Comparison of ENCODE assay signal across 25 cellular contexts in the genomic region with DNA sequence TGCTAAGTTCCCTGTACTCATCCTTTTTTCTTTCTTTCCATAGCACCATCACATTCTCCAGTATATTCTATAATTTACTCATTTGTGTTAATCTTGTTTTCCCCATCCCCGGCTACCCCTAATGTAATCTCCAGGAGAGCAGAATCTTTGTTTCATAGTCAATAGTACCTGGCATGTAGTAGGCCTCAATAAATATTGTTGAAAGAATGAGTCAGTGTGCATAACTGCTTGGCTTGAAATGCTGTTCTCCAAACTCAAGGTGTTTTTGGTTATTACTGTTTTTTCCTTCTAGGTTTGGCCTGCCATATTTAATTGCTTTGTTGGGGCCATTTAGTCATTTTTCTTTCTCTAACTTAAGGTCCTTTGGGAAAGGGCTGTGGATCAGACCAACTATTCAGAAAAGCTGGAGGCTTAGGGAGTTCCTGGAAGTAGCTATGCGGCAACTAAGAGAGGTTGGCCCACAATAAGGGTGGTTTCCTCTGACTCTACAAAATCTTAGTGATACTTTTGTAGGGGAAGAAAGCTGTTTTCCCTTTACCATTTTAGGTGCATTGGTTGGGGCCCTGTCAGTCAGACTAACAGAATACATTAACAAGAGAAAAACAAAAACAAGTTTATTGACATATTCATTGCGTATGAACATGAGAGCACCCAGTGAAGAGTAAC. TPM values are rescaled to one million over a fixed set of nuclear protein-coding genes. Genes with fewer than 3 reads are reported as not detected.
A peak's percentile ranks its signal among the peaks of the same experiment; 100 is the strongest.
DNase-seq lines count a peak whose midpoint lies in the region; ATAC-seq lines count a peak whose summit lies in the region.
"Had no signal": no experiment of that assay in that cellular context is flagged by ENCODE, and none has a peak within 500 bp of the region (broad histone marks: within the 10 kb centered on the region; RNA-seq: fewer than 3 reads in every experiment).

No MANE protein-coding gene starts in this region.

- H3K4me1 Mint-ChIP-seq in activated T-cell treated with anti-CD3 and anti-CD28 coated beads, Interleukin-2, amount 50 U/mL, for 24 hours (ENCODE audit: low read depth) = peaks cover 37% of the 10 kb centered on the region
- peaks cover 50% of the 10 kb centered on the region for H3K4me1 Mint-ChIP-seq in activated CD4-positive, alpha-beta memory T cell treated with anti-CD3 and anti-CD28 coated beads, Interleukin-2, amount 10 ng/mL, durations not matched to agents 7 days and 5 days
- H3K4me1 Mint-ChIP-seq in immature natural killer cell = peaks cover 83 to 92% of the 10 kb centered on the region in 2 donors
- H3K4me1 Mint-ChIP-seq in stimulated activated effector memory CD8-positive, alpha-beta T cell treated with anti-CD3 and anti-CD28 coated beads, Interleukin-12 subunit alpha, Interleukin-12 subunit beta, amount 100 ng/mL, for 72 hours = peaks cover 80% of the 10 kb centered on the region

- intact Hi-C loops in Right ventricle myocardium superior (cut with DNase I) = no loop called here

- H3K36me3 Mint-ChIP-seq in activated T-cell treated with anti-CD3 and anti-CD28 coated beads, Interleukin-2, amount 50 U/mL, for 24 hours (ENCODE audit: low read depth) = peaks cover 32% of the 10 kb centered on the region
- peaks cover 50% of the 10 kb centered on the region for H3K36me3 Mint-ChIP-seq in activated CD4-positive, alpha-beta memory T cell treated with anti-CD3 and anti-CD28 coated beads, Interleukin-2, amount 10 ng/mL, durations not matched to agents 7 days and 5 days (ENCODE audit: low read depth)
- peaks cover 3 to 6% (median 3%) of the 10 kb centered on the region in 3 donors for H3K36me3 Mint-ChIP-seq in immature natural killer cell
- H3K36me3 Mint-ChIP-seq in stimulated activated effector memory CD8-positive, alpha-beta T cell treated with anti-CD3 and anti-CD28 coated beads, Interleukin-12 subunit alpha, Interleukin-12 subunit beta, amount 100 ng/mL, for 72 hours = peaks cover 45% of the 10 kb centered on the region

- H3K9me3 Mint-ChIP-seq in activated T-cell treated with anti-CD3 and anti-CD28 coated beads, Interleukin-2, amount 50 U/mL, for 24 hours = no peaks in the 10 kb centered on the region
- no peaks in the 10 kb centered on the region for H3K9me3 Mint-ChIP-seq in activated CD4-positive, alpha-beta memory T cell treated with anti-CD3 and anti-CD28 coated beads, Interleukin-2, amount 10 ng/mL, durations not matched to agents 7 days and 5 days
- no peaks in the 10 kb centered on the region for H3K9me3 Mint-ChIP-seq in immature natural killer cell
- no peaks in the 10 kb centered on the region for H3K9me3 Mint-ChIP-seq in stimulated activated effector memory CD8-positive, alpha-beta T cell treated with anti-CD3 and anti-CD28 coated beads, Interleukin-12 subunit alpha, Interleukin-12 subunit beta, amount 100 ng/mL, for 72 hours
- H3K9me3 Mint-ChIP-seq: activated B cell treated with CpG ODN at 0.5 μM for 24 hours, IgD-negative memory B cell had no signal

- H3K27ac Mint-ChIP-seq in activated T-cell treated with anti-CD3 and anti-CD28 coated beads, Interleukin-2, amount 50 U/mL, for 24 hours = peak overlapping the region; percentile 48
- H3K27ac Mint-ChIP-seq in activated CD4-positive, alpha-beta memory T cell treated with anti-CD3 and anti-CD28 coated beads, Interleukin-2, amount 10 ng/mL, durations not matched to agents 7 days and 5 days = peak overlapping the region; percentile 67
- H3K27ac Mint-ChIP-seq in immature natural killer cell = peak overlapping the region; percentile 58 to 86 (median 78)
- peak overlapping the region; percentile 90 for H3K27ac Mint-ChIP-seq in stimulated activated effector memory CD8-positive, alpha-beta T cell treated with anti-CD3 and anti-CD28 coated beads, Interleukin-12 subunit alpha, Interleukin-12 subunit beta, amount 100 ng/mL, for 72 hours
- H3K27ac Mint-ChIP-seq: activated B cell treated with CpG ODN at 0.5 μM for 24 hours had no signal

- POLR2A ChIA-PET in activated CD4-positive, alpha-beta memory T cell treated with anti-CD3 and anti-CD28 coated beads, Interleukin-2, amount 10 ng/mL, durations not matched to agents 7 days and 5 days (lab: Charles Lee) = interaction anchor here (2.9 kb wide), 1 partner anchor 35 kb away, joined by 11 read pairs; no protein-coding TSS in a partner anchor

- peak; percentile 87 for ATAC-seq in stimulated activated effector memory CD8-positive, alpha-beta T cell treated with anti-CD3 and anti-CD28 coated beads, Interleukin-12 subunit alpha, Interleukin-12 subunit beta, amount 100 ng/mL, for 72 hours
- no peak for ATAC-seq in GM18502 (IDR thresholded peaks at IDR 0.05; ENCODE audit: poor library complexity, unreplicated experiment)
- no peak for ATAC-seq in Right ventricle myocardium superior (ENCODE audit: poor library complexity)
- ATAC-seq: A549 had no signal

- H3K4me3 Mint-ChIP-seq in activated T-cell treated with anti-CD3 and anti-CD28 coated beads, Interleukin-2, amount 50 U/mL, for 24 hours = no peak overlapping the region
- no peak overlapping the region for H3K4me3 Mint-ChIP-seq in activated CD4-positive, alpha-beta memory T cell treated with anti-CD3 and anti-CD28 coated beads, Interleukin-2, amount 10 ng/mL, durations not matched to agents 7 days and 5 days
- H3K4me3 Mint-ChIP-seq in immature natural killer cell = peak overlapping the region in 4 of 5 donors; percentile 38 to 63 (median 44)
- peak overlapping the region; percentile 34 for H3K4me3 Mint-ChIP-seq in stimulated activated effector memory CD8-positive, alpha-beta T cell treated with anti-CD3 and anti-CD28 coated beads, Interleukin-12 subunit alpha, Interleukin-12 subunit beta, amount 100 ng/mL, for 72 hours
- H3K4me3 Mint-ChIP-seq: activated B cell treated with CpG ODN at 0.5 μM for 24 hours, IgD-negative memory B cell had no signal

- no peak for DNase-seq in activated T-cell treated with anti-CD3 and anti-CD28 coated beads, Interleukin-2, amount 50 U/mL, for 24 hours
- no peak for DNase-seq in activated T-cell treated with anti-CD3 and anti-CD28 coated beads, Interleukin-2, amount 50 U/mL, for 1 hour
- no peak for DNase-seq in activated CD4-positive, alpha-beta memory T cell treated with anti-CD3 and anti-CD28 coated beads, Interleukin-2, amount 10 ng/mL, durations not matched to agents 7 days and 5 days
- DNase-seq in immature natural killer cell = no peak
- peak in 1 of 2 donors; percentile 23 for DNase-seq in stimulated activated effector memory CD8-positive, alpha-beta T cell treated with anti-CD3 and anti-CD28 coated beads, Interleukin-12 subunit alpha, Interleukin-12 subunit beta, amount 100 ng/mL, for 72 hours (ENCODE audit: low spot score in 2 of 2)
- no peak for DNase-seq in stimulated activated CD4-positive, alpha-beta T cell treated with anti-CD3 and anti-CD28 coated beads, Interleukin-2, amount 100 ng/mL, for 24 hours
- no peak for DNase-seq in Right ventricle myocardium superior
- DNase-seq: activated B cell treated with CpG ODN at 0.5 μM for 24 hours; activated CD8-positive, alpha-beta memory T cell treated with anti-CD3 and anti-CD28 coated beads, Interleukin-2, amount 50 U/mL, for 48 hours; C1 segment of cervical spinal cord; central memory CD4-positive, alpha-beta T cell; DMS153; effector CD8-positive, alpha-beta T cell; GOT3; hypothalamus; kidney glomerular epithelial cell; NCI-H2081; NCI-H510A treated with DMSO at 0.1 percent for 48 hours; SHP77 treated with DMSO at 0.1 percent for 48 hours; small intestine; transverse colon had no signal

- CTCF ChIA-PET in activated CD4-positive, alpha-beta memory T cell treated with anti-CD3 and anti-CD28 coated beads, Interleukin-2, amount 10 ng/mL, durations not matched to agents 7 days and 5 days (lab: Charles Lee) = interaction anchor here (1.5 kb wide), 1 partner anchor 11 kb away, joined by 3 read pairs; no protein-coding TSS in a partner anchor

- H3K27me3 Mint-ChIP-seq in activated T-cell treated with anti-CD3 and anti-CD28 coated beads, Interleukin-2, amount 50 U/mL, for 24 hours = no peaks in the 10 kb centered on the region
- H3K27me3 Mint-ChIP-seq in activated CD4-positive, alpha-beta memory T cell treated with anti-CD3 and anti-CD28 coated beads, Interleukin-2, amount 10 ng/mL, durations not matched to agents 7 days and 5 days = no peaks in the 10 kb centered on the region
- no peaks in the 10 kb centered on the region for H3K27me3 Mint-ChIP-seq in immature natural killer cell (ENCODE audit: low read depth in 3 of 3)
- H3K27me3 Mint-ChIP-seq: activated B cell treated with CpG ODN at 0.5 μM for 24 hours, IgD-negative memory B cell had no signal

RNA-seq across cellular contexts. Expression of gene KAT2B, which starts 28.4 kb away (rescaled TPM):
- total RNA-seq in activated CD4-positive, alpha-beta memory T cell treated with anti-CD3 and anti-CD28 coated beads, Interleukin-2, amount 10 ng/mL, durations not matched to agents 7 days and 5 days = 100 to 1,000 TPM; 129 to 134 TPM
- polyA plus RNA-seq in immature natural killer cell = 10 to 100 TPM in 1 of 3 donors, 1 to 10 TPM in 2; 2.5 to 12.0 (median 5.8) TPM
- 117 TPM for total RNA-seq in Right ventricle myocardium superior

RNA-seq across cellular contexts. Expression of gene PP2D1, which starts 56.6 kb away (rescaled TPM):
- not detected for total RNA-seq in activated CD4-positive, alpha-beta memory T cell treated with anti-CD3 and anti-CD28 coated beads, Interleukin-2, amount 10 ng/mL, durations not matched to agents 7 days and 5 days
- polyA plus RNA-seq in immature natural killer cell = under 1 TPM; 0.19 to 0.91 (median 0.34) TPM
- not detected for total RNA-seq in Right ventricle myocardium superior
- total RNA-seq: activated B cell treated with CpG ODN at 0.5 μM for 24 hours; T-helper 2 cell treated with Interferon-gamma antibody and Interleukin-4, amounts not matched to agents 100 ng/mL and 5 ng/mL, for 36 hours; transverse colon had no signal
- polyA plus RNA-seq: A549, small intestine had no signal

Comparison
In these comparisons a context has a peak if more than half of its experiments do, and no peak if none do; other contexts are left out.
1. H3K4me3 Mint-ChIP-seq: peak in immature natural killer cell (4 of 5) and stimulated activated effector memory CD8-positive, alpha-beta T cell treated with anti-CD3 and anti-CD28 coated beads, Interleukin-12 subunit alpha, Interleukin-12 subunit beta, amount 100 ng/mL, for 72 hours (single experiment); none in activated T-cell treated with anti-CD3 and anti-CD28 coated beads, Interleukin-2, amount 50 U/mL, for 24 hours (single experiment) and activated CD4-positive, alpha-beta memory T cell treated with anti-CD3 and anti-CD28 coated beads, Interleukin-2, amount 10 ng/mL, durations not matched to agents 7 days and 5 days (single experiment).
2. Peak in every context shown above with its lines, with median percentiles within 50 percentile points of each other: H3K27ac Mint-ChIP-seq.